In genomic region chr2:211401328-211401727, GRCh38 we compare ENCODE assay signal across 17 cellular contexts.
DNase-seq lines count a peak whose midpoint lies in the region; TF ChIP-seq lines count a peak whose summit lies in the region.
"Had no signal": no experiment of that assay in that cellular context is flagged by ENCODE, and none has a peak within 500 bp of the region (broad histone marks: within the 10 kb centered on the region; RNA-seq: fewer than 3 reads in every experiment).

No MANE protein-coding gene starts in this region.

- H3K27ac ChIP-seq in brain microvascular endothelial cell (no peak overlapping the region), coronary artery (no peak overlapping the region), suprapubic skin (no peak overlapping the region)
- H3K27ac ChIP-seq: A549, RWPE1 had no signal

- no peak for TF ChIP-seq EP300 in suprapubic skin (IDR thresholded peaks at IDR 0.05)

- TF ChIP-seq CTCF in brain microvascular endothelial cell (IDR thresholded peaks at IDR 0.05; ENCODE audit: low read depth, low read length, missing control alignments): no peak
- no peak for TF ChIP-seq CTCF in coronary artery (IDR thresholded peaks at IDR 0.05)
- no peak for TF ChIP-seq CTCF in suprapubic skin (IDR thresholded peaks at IDR 0.05)

- no peaks in the 10 kb centered on the region for H3K4me1 ChIP-seq in suprapubic skin
- H3K4me1 ChIP-seq: A549 had no signal

- H3K4me3 ChIP-seq in brain microvascular endothelial cell (ENCODE audit: low read depth, low read length): no peak overlapping the region
- H3K4me3 ChIP-seq in coronary artery: no peak overlapping the region
- no peak overlapping the region for H3K4me3 ChIP-seq in suprapubic skin
- H3K4me3 ChIP-seq: A549, K562 had no signal

- in situ Hi-C loops in brain microvascular endothelial cell (cut with HindIII; ENCODE audit: low pct_ligation_motif_present, low sequenced_read_pairs): no loop called here

- no peaks in the 10 kb centered on the region for H3K36me3 ChIP-seq in brain microvascular endothelial cell (replicated peaks)
- no peaks in the 10 kb centered on the region for H3K36me3 ChIP-seq in suprapubic skin

- H3K27me3 ChIP-seq in brain microvascular endothelial cell (replicated peaks) (no peaks in the 10 kb centered on the region), suprapubic skin (no peaks in the 10 kb centered on the region)

- DNase-seq in ELR (ENCODE audit: low read depth) (peak; percentile 60), NCI-H226 (peak; percentile 2), brain microvascular endothelial cell (peak; percentile 32), iris pigment epithelial cell (ENCODE audit: low read depth) (peak; percentile 7), coronary artery (ENCODE audit: low spot score) (no peak), suprapubic skin (ENCODE audit: low spot score in 2 of 2) (no peak), NCI-H2196 (lab: John Stamatoyannopoulos, UW; ENCODE audit: unreplicated experiment) (no peak)
- DNase-seq: NCI-H1092, NCI-H1436, NCI-H187 treated with DMSO at 0.1 percent for 48 hours, NCI-H2107, NCI-H510A treated with DMSO at 0.1 percent for 48 hours, NCI-H748 treated with DMSO at 0.1 percent for 48 hours, SIG-M5 had no signal

- H3K9me3 ChIP-seq in suprapubic skin: no peaks in the 10 kb centered on the region
- H3K9me3 ChIP-seq: A549 had no signal

- WGBS in suprapubic skin: 82% methylated on average over 2 of the region's 2 CpGs

- no peak for TF ChIP-seq POLR2A in suprapubic skin (IDR thresholded peaks at IDR 0.05)

Comparison
In these comparisons a context has a peak if more than half of its experiments do, and no peak if none do; other contexts are left out.
1. DNase-seq: peak in ELR (single experiment), NCI-H226 (single experiment), brain microvascular endothelial cell (single experiment) and iris pigment epithelial cell (single experiment); none in coronary artery (single experiment), suprapubic skin (0 of 2) and NCI-H2196 (single experiment).